In genomic region chr11:61769169-61769920, GRCh38 we compare ENCODE assay signal across 1 cellular context.
TF ChIP-seq lines count a peak whose summit lies in the region.

No MANE protein-coding gene starts in this region.

TF ChIP-seq in HepG2, 621 proteins besides CTCF, POLR2A, EP300 and RAD21 (continued from another document and continues in another):
- TF ChIP-seq MYPOP (CRISPR knock-in tag; IDR thresholded peaks at IDR 0.05), result 0 out of 2 replicates have a peak, but pooled peaks have one; percentile 38
- TF ChIP-seq KDM4B (CRISPR knock-in tag; IDR thresholded peaks at IDR 0.05), result peak; percentile 43; the same call in 1 of the 2 replicates
- no peak for TF ChIP-seq SRY (CRISPR knock-in tag; IDR thresholded peaks at IDR 0.05)
- TF ChIP-seq ZFY (CRISPR knock-in tag; IDR thresholded peaks at IDR 0.05), result peak; percentile 85
- TF ChIP-seq HNRNPL (IDR thresholded peaks at IDR 0.05; ENCODE audit: low read depth, low read length), result peak; percentile 95
- peak; percentile 59; the same call in 1 of the 2 replicates for TF ChIP-seq POGK (CRISPR knock-in tag; conservative IDR thresholded peaks at IDR 0.05)
- no peak for TF ChIP-seq BHLHE40 (IDR thresholded peaks at IDR 0.05; ENCODE audit: low read length)
- TF ChIP-seq CREM (IDR thresholded peaks at IDR 0.05), result peak; percentile 59; the same call in 1 of the 2 replicates
- TF ChIP-seq CREM (CRISPR knock-in tag; IDR thresholded peaks at IDR 0.05), result no peak
- TF ChIP-seq UBTF (CRISPR knock-in tag; IDR thresholded peaks at IDR 0.05), result peak; percentile 80
- TF ChIP-seq ZNF713 (CRISPR knock-in tag; IDR thresholded peaks at IDR 0.05), result no peak
- TF ChIP-seq MAX (IDR thresholded peaks at IDR 0.05), result peak; percentile 21
- peak; percentile 59; the same call in 1 of the 2 replicates for TF ChIP-seq CBFB (CRISPR knock-in tag; IDR thresholded peaks at IDR 0.05)
- TF ChIP-seq RBFOX2 (IDR thresholded peaks at IDR 0.05; ENCODE audit: low read depth, low read length), result peak; percentile 84
- TF ChIP-seq ZNF317 (CRISPR knock-in tag; IDR thresholded peaks at IDR 0.05), result peak; percentile 60; the same call in 1 of the 2 replicates
- TF ChIP-seq BCLAF1 (IDR thresholded peaks at IDR 0.05), result no peak
- no peak for TF ChIP-seq CREB1 (IDR thresholded peaks at IDR 0.05)
- TF ChIP-seq CREB1 (CRISPR knock-in tag; IDR thresholded peaks at IDR 0.05), result no peak
- peak; percentile 80; the same call in 1 of the 2 replicates for TF ChIP-seq NR2F2 (IDR thresholded peaks at IDR 0.05; ENCODE audit: borderline replicate concordance, low read depth)
- peak; percentile 29; the same call in 1 of the 2 replicates for TF ChIP-seq DRAP1 (CRISPR knock-in tag; IDR thresholded peaks at IDR 0.05)
- TF ChIP-seq ZNF556 (CRISPR knock-in tag; IDR thresholded peaks at IDR 0.05; ENCODE audit: borderline replicate concordance), result no peak
- peak; percentile 87 for TF ChIP-seq ERF (CRISPR knock-in tag; IDR thresholded peaks at IDR 0.05)
- peak; percentile 38 for TF ChIP-seq ZNF883 (CRISPR knock-in tag; IDR thresholded peaks at IDR 0.05; ENCODE audit: not compliant biosample characterization)
- TF ChIP-seq ZNF776 (CRISPR knock-in tag; IDR thresholded peaks at IDR 0.05), result peak; percentile 58; the same call in 1 of the 2 replicates
- TF ChIP-seq NR2F6 (IDR thresholded peaks at IDR 0.05), result peak; percentile 86
- TF ChIP-seq NR2F6 (CRISPR knock-in tag; IDR thresholded peaks at IDR 0.05), result peak; percentile 92
- peak; percentile 62; the same call in 1 of the 2 replicates for TF ChIP-seq ZNF547 (CRISPR knock-in tag; IDR thresholded peaks at IDR 0.05)
- peak; percentile 40; the same call in 1 of the 2 replicates for TF ChIP-seq IRF2 (CRISPR knock-in tag; IDR thresholded peaks at IDR 0.05)
- peak; percentile 72; the same call in 1 of the 2 replicates for TF ChIP-seq RCOR2 (CRISPR knock-in tag; IDR thresholded peaks at IDR 0.05)
- TF ChIP-seq MEIS2 (CRISPR knock-in tag; IDR thresholded peaks at IDR 0.05), result no peak
- TF ChIP-seq ZKSCAN1 (IDR thresholded peaks at IDR 0.05; ENCODE audit: low read length), result no peak
- no peak; the same call in 1 of the 2 replicates for TF ChIP-seq ZNF609 (CRISPR knock-in tag; IDR thresholded peaks at IDR 0.05; ENCODE audit: borderline replicate concordance)
- no peak for TF ChIP-seq TIGD3 (CRISPR knock-in tag; IDR thresholded peaks at IDR 0.05; ENCODE audit: borderline replicate concordance)
- TF ChIP-seq TFE3 (CRISPR knock-in tag; IDR thresholded peaks at IDR 0.05), result peak; percentile 28; the same call in 1 of the 2 replicates
- peak; percentile 43; the same call in 1 of the 2 replicates for TF ChIP-seq POLR2G (IDR thresholded peaks at IDR 0.05; ENCODE audit: low read depth, low read length)
- no peak for TF ChIP-seq SALL2 (CRISPR knock-in tag; IDR thresholded peaks at IDR 0.05)
- peak; percentile 74; the same call in 1 of the 2 replicates for TF ChIP-seq ZBED4 (CRISPR knock-in tag; IDR thresholded peaks at IDR 0.05; ENCODE audit: borderline replicate concordance)
- peak; percentile 35 for TF ChIP-seq U2AF1 (optimal IDR thresholded peaks at IDR 0.05; ENCODE audit: low read depth, low read length)
